1 cellular context compared by ENCODE assay signal in the genomic region with DNA sequence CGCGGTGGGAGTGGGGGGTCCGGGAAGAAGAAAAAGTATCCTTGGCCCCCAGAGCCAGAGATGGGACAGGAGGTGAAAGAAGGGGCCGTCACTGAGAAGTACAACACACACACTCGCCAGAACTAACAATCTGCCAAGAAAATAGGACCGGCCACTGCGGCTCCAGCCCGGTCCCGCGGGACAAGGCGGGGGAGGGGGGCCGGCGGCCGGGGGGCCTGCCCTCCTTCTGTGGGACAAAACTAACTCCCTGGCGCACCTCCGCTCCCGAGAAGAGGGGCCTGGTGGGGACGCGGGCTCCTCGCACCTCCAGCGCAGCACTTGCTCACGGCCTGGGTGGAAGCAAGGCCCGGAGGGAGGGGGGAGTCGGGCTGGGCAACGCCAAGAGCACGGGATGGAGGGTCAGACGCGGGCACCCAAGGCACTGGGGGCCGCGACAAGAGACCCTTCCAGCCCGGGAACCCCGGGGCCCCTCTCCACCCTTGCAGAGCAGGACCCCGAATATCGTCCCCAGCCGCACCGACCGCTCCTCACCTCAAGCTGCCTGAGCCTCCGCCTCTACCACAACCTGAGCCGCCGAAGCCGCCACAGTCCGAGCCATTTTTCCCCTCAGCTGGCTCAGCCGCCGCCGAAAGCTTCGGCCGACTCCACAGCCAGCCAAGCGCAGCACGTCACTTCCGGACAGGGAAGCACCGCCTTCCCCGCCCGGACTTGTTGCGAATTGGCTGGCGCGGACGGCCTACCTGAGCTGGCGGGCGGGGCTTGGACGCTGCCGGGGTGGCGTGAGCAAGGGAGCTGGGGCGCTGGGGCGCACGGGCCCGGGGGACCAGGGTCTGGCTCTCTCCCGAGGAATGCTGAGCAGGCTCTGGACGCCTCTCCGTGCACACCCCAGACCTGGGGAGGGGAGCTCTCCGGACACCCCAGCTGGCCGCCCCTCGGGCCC.
TF ChIP-seq lines count a peak whose summit lies in the region.

A gene with protein sequence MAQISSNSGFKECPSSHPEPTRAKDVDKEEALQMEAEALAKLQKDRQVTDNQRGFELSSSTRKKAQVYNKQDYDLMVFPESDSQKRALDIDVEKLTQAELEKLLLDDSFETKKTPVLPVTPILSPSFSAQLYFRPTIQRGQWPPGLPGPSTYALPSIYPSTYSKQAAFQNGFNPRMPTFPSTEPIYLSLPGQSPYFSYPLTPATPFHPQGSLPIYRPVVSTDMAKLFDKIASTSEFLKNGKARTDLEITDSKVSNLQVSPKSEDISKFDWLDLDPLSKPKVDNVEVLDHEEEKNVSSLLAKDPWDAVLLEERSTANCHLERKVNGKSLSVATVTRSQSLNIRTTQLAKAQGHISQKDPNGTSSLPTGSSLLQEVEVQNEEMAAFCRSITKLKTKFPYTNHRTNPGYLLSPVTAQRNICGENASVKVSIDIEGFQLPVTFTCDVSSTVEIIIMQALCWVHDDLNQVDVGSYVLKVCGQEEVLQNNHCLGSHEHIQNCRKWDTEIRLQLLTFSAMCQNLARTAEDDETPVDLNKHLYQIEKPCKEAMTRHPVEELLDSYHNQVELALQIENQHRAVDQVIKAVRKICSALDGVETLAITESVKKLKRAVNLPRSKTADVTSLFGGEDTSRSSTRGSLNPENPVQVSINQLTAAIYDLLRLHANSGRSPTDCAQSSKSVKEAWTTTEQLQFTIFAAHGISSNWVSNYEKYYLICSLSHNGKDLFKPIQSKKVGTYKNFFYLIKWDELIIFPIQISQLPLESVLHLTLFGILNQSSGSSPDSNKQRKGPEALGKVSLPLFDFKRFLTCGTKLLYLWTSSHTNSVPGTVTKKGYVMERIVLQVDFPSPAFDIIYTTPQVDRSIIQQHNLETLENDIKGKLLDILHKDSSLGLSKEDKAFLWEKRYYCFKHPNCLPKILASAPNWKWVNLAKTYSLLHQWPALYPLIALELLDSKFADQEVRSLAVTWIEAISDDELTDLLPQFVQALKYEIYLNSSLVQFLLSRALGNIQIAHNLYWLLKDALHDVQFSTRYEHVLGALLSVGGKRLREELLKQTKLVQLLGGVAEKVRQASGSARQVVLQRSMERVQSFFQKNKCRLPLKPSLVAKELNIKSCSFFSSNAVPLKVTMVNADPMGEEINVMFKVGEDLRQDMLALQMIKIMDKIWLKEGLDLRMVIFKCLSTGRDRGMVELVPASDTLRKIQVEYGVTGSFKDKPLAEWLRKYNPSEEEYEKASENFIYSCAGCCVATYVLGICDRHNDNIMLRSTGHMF (N-terminal part only) (minus strand): TSS at position 670 of the 940 bp plus-strand sequence. CDS start 38,245 bp downstream, outside the sequence.

TF ChIP-seq in HepG2, 621 proteins besides CTCF, POLR2A, EP300 and RAD21 (continued from another document and continues in another):
- TF ChIP-seq, protein P1, sequence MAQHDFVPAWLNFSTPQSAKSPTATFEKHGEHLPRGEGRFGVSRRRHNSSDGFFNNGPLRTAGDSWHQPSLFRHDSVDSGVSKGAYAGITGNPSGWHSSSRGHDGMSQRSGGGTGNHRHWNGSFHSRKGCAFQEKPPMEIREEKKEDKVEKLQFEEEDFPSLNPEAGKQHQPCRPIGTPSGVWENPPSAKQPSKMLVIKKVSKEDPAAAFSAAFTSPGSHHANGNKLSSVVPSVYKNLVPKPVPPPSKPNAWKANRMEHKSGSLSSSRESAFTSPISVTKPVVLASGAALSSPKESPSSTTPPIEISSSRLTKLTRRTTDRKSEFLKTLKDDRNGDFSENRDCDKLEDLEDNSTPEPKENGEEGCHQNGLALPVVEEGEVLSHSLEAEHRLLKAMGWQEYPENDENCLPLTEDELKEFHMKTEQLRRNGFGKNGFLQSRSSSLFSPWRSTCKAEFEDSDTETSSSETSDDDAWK (CRISPR knock-in tag; IDR thresholded peaks at IDR 0.05) = no peak
- no peak for TF ChIP-seq ONECUT2 (CRISPR knock-in tag; IDR thresholded peaks at IDR 0.05)
- TF ChIP-seq, protein P2, sequence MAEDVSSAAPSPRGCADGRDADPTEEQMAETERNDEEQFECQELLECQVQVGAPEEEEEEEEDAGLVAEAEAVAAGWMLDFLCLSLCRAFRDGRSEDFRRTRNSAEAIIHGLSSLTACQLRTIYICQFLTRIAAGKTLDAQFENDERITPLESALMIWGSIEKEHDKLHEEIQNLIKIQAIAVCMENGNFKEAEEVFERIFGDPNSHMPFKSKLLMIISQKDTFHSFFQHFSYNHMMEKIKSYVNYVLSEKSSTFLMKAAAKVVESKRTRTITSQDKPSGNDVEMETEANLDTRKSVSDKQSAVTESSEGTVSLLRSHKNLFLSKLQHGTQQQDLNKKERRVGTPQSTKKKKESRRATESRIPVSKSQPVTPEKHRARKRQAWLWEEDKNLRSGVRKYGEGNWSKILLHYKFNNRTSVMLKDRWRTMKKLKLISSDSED (CRISPR knock-in tag; IDR thresholded peaks at IDR 0.05) = no peak
- TF ChIP-seq MIXL1 (CRISPR knock-in tag; IDR thresholded peaks at IDR 0.05) = peak; percentile 46; the same call in 1 of the 2 replicates
- TF ChIP-seq RAD51 (IDR thresholded peaks at IDR 0.05; ENCODE audit: borderline replicate concordance) = no peak
- 0 out of 2 replicates have a peak, but pooled peaks have one; percentile 4 for TF ChIP-seq ISL2 (CRISPR knock-in tag; IDR thresholded peaks at IDR 0.05)
- TF ChIP-seq NONO (IDR thresholded peaks at IDR 0.05) = no peak
- TF ChIP-seq NONO (CRISPR knock-in tag; conservative IDR thresholded peaks at IDR 0.05) = peak; percentile 89
- no peak for TF ChIP-seq PTBP1 (IDR thresholded peaks at IDR 0.05; ENCODE audit: low read depth, low read length, poor library complexity, severe bottlenecking)
- no peak for TF ChIP-seq ZNF496 (CRISPR knock-in tag; IDR thresholded peaks at IDR 0.05; ENCODE audit: insufficient replicate concordance)
- TF ChIP-seq, protein P3, sequence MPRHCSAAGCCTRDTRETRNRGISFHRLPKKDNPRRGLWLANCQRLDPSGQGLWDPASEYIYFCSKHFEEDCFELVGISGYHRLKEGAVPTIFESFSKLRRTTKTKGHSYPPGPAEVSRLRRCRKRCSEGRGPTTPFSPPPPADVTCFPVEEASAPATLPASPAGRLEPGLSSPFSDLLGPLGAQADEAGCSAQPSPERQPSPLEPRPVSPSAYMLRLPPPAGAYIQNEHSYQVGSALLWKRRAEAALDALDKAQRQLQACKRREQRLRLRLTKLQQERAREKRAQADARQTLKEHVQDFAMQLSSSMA (CRISPR knock-in tag; IDR thresholded peaks at IDR 0.05) = peak; percentile 69; the same call in 1 of the 2 replicates
- no peak for TF ChIP-seq ARNTL (CRISPR knock-in tag; IDR thresholded peaks at IDR 0.05)
- peak; percentile 17; the same call in 1 of the 2 replicates for TF ChIP-seq FOXK1 (CRISPR knock-in tag; IDR thresholded peaks at IDR 0.05; ENCODE audit: borderline replicate concordance, low read depth)
- TF ChIP-seq ZFP1 (CRISPR knock-in tag; IDR thresholded peaks at IDR 0.05) = no peak
- no peak for TF ChIP-seq KAT2B (IDR thresholded peaks at IDR 0.05; ENCODE audit: borderline replicate concordance, low read depth, low read length)
- TF ChIP-seq, protein P4, sequence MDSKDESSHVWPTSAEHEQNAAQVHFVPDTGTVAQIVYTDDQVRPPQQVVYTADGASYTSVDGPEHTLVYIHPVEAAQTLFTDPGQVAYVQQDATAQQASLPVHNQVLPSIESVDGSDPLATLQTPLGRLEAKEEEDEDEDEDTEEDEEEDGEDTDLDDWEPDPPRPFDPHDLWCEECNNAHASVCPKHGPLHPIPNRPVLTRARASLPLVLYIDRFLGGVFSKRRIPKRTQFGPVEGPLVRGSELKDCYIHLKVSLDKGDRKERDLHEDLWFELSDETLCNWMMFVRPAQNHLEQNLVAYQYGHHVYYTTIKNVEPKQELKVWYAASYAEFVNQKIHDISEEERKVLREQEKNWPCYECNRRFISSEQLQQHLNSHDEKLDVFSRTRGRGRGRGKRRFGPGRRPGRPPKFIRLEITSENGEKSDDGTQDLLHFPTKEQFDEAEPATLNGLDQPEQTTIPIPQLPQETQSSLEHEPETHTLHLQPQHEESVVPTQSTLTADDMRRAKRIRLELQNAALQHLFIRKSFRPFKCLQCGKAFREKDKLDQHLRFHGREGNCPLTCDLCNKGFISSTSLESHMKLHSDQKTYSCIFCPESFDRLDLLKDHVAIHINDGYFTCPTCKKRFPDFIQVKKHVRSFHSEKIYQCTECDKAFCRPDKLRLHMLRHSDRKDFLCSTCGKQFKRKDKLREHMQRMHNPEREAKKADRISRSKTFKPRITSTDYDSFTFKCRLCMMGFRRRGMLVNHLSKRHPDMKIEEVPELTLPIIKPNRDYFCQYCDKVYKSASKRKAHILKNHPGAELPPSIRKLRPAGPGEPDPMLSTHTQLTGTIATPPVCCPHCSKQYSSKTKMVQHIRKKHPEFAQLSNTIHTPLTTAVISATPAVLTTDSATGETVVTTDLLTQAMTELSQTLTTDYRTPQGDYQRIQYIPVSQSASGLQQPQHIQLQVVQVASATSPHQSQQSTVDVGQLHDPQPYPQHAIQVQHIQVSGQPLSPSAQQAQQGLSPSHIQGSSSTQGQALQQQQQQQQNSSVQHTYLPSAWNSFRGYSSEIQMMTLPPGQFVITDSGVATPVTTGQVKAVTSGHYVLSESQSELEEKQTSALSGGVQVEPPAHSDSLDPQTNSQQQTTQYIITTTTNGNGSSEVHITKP (CRISPR knock-in tag; IDR thresholded peaks at IDR 0.05; ENCODE audit: low read depth) = no peak
- no peak for TF ChIP-seq SUZ12 (IDR thresholded peaks at IDR 0.05; ENCODE audit: low read depth, low read length)
- 0 out of 2 replicates have a peak, but pooled peaks have one; percentile 5 for TF ChIP-seq ZNF768 (CRISPR knock-in tag; IDR thresholded peaks at IDR 0.05)
- TF ChIP-seq, protein P5, sequence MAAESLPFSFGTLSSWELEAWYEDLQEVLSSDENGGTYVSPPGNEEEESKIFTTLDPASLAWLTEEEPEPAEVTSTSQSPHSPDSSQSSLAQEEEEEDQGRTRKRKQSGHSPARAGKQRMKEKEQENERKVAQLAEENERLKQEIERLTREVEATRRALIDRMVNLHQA (CRISPR knock-in tag; IDR thresholded peaks at IDR 0.05) = no peak
- TF ChIP-seq, protein P6, sequence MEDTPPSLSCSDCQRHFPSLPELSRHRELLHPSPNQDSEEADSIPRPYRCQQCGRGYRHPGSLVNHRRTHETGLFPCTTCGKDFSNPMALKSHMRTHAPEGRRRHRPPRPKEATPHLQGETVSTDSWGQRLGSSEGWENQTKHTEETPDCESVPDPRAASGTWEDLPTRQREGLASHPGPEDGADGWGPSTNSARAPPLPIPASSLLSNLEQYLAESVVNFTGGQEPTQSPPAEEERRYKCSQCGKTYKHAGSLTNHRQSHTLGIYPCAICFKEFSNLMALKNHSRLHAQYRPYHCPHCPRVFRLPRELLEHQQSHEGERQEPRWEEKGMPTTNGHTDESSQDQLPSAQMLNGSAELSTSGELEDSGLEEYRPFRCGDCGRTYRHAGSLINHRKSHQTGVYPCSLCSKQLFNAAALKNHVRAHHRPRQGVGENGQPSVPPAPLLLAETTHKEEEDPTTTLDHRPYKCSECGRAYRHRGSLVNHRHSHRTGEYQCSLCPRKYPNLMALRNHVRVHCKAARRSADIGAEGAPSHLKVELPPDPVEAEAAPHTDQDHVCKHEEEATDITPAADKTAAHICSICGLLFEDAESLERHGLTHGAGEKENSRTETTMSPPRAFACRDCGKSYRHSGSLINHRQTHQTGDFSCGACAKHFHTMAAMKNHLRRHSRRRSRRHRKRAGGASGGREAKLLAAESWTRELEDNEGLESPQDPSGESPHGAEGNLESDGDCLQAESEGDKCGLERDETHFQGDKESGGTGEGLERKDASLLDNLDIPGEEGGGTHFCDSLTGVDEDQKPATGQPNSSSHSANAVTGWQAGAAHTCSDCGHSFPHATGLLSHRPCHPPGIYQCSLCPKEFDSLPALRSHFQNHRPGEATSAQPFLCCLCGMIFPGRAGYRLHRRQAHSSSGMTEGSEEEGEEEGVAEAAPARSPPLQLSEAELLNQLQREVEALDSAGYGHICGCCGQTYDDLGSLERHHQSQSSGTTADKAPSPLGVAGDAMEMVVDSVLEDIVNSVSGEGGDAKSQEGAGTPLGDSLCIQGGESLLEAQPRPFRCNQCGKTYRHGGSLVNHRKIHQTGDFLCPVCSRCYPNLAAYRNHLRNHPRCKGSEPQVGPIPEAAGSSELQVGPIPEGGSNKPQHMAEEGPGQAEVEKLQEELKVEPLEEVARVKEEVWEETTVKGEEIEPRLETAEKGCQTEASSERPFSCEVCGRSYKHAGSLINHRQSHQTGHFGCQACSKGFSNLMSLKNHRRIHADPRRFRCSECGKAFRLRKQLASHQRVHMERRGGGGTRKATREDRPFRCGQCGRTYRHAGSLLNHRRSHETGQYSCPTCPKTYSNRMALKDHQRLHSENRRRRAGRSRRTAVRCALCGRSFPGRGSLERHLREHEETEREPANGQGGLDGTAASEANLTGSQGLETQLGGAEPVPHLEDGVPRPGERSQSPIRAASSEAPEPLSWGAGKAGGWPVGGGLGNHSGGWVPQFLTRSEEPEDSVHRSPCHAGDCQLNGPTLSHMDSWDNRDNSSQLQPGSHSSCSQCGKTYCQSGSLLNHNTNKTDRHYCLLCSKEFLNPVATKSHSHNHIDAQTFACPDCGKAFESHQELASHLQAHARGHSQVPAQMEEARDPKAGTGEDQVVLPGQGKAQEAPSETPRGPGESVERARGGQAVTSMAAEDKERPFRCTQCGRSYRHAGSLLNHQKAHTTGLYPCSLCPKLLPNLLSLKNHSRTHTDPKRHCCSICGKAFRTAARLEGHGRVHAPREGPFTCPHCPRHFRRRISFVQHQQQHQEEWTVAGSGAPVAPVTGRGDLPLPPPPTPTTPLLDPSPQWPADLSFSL (CRISPR knock-in tag; IDR thresholded peaks at IDR 0.05) = peak; percentile 56; the same call in 1 of the 2 replicates
- peak; percentile 90 for TF ChIP-seq ETV5 (CRISPR knock-in tag; IDR thresholded peaks at IDR 0.05; ENCODE audit: borderline replicate concordance)
- TF ChIP-seq, protein P7, sequence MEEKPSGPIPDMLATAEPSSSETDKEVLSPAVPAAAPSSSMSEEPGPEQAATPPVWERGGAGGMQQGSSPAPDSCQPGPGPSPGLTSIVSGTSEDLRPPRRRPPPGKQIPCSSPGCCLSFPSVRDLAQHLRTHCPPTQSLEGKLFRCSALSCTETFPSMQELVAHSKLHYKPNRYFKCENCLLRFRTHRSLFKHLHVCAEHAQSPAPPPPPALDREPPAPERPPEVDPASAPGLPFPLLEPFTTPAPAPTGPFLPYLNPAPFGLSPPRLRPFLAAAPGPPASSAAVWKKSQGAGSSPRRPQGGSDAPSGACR (CRISPR knock-in tag; IDR thresholded peaks at IDR 0.05) = no peak; the same call in 1 of the 2 replicates
- TF ChIP-seq, protein P8, sequence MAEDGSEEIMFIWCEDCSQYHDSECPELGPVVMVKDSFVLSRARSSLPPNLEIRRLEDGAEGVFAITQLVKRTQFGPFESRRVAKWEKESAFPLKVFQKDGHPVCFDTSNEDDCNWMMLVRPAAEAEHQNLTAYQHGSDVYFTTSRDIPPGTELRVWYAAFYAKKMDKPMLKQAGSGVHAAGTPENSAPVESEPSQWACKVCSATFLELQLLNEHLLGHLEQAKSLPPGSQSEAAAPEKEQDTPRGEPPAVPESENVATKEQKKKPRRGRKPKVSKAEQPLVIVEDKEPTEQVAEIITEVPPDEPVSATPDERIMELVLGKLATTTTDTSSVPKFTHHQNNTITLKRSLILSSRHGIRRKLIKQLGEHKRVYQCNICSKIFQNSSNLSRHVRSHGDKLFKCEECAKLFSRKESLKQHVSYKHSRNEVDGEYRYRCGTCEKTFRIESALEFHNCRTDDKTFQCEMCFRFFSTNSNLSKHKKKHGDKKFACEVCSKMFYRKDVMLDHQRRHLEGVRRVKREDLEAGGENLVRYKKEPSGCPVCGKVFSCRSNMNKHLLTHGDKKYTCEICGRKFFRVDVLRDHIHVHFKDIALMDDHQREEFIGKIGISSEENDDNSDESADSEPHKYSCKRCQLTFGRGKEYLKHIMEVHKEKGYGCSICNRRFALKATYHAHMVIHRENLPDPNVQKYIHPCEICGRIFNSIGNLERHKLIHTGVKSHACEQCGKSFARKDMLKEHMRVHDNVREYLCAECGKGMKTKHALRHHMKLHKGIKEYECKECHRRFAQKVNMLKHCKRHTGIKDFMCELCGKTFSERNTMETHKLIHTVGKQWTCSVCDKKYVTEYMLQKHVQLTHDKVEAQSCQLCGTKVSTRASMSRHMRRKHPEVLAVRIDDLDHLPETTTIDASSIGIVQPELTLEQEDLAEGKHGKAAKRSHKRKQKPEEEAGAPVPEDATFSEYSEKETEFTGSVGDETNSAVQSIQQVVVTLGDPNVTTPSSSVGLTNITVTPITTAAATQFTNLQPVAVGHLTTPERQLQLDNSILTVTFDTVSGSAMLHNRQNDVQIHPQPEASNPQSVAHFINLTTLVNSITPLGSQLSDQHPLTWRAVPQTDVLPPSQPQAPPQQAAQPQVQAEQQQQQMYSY (CRISPR knock-in tag; IDR thresholded peaks at IDR 0.05) = peak; percentile 68
